In genomic region chr1:33181906-33182305, GRCh38 we compare ENCODE assay signal across 8 cellular contexts. TPM values are rescaled to one million over a fixed set of nuclear protein-coding genes. Genes with fewer than 3 reads are reported as not detected.
DNase-seq lines count a peak whose midpoint lies in the region; ATAC-seq and TF ChIP-seq lines count a peak whose summit lies in the region.

Gene TRIM62 (minus strand): TSS chr1:33182043. CDS start chr1:33181432, 611 bp downstream.

- in situ Hi-C loops in GM13976 (cut with MboI; ENCODE audit: low sequenced_read_pairs, unreplicated experiment), result no loop called here

- H3K27ac ChIP-seq in colonic mucosa, result peak within 1 kb of the TSS; percentile 63

- intact Hi-C loops in colonic mucosa (cut with DNase I), result no loop called here

- H3K4me1 ChIP-seq in colonic mucosa, result peaks cover 4% of the 10 kb centered on the region

- DNase-seq in GM13976 (ENCODE audit: low spot score), result peak; percentile 95
- peak; percentile 44 to 94 for DNase-seq in NCI-H446 (lab: John Stamatoyannopoulos, UW)
- peak; percentile 80 for DNase-seq in activated CD4-positive, alpha-beta T cell treated with anti-CD3 and anti-CD28 coated beads for 48 hours
- DNase-seq in colonic mucosa, result peak; percentile 89
- peak; percentile 86 for DNase-seq in left lobe of liver (ENCODE audit: low spot score)
- DNase-seq in stimulated activated CD4-positive, alpha-beta T cell treated with anti-CD3 and anti-CD28 coated beads, Interleukin-2, amount 100 ng/mL, for 24 hours, result peak; percentile 77 to 80

- ATAC-seq in HG03159 (IDR thresholded peaks at IDR 0.05; ENCODE audit: unreplicated experiment), result peak; percentile 60
- peak; percentile 96 for ATAC-seq in left lobe of liver
- ATAC-seq in GM18858 (IDR thresholded peaks at IDR 0.05; ENCODE audit: unreplicated experiment), result no peak

- no peaks in the 10 kb centered on the region for H3K36me3 ChIP-seq in colonic mucosa

- peak within 1 kb of the TSS; percentile 49 to 76 for H3K9ac ChIP-seq in colonic mucosa (ENCODE audit: low read depth in 2 of 2, low read length in 2 of 2)

- TF ChIP-seq CTCF in GM13976 (IDR thresholded peaks at IDR 0.05; ENCODE audit: borderline replicate concordance, control extremely low read depth, extremely low read depth, insufficient read depth, missing control alignments) (no peak), colonic mucosa (IDR thresholded peaks at IDR 0.05) (no peak)

- H3K4me3 ChIP-seq in colonic mucosa, result peak within 1 kb of the TSS; percentile 85

- no peaks in the 10 kb centered on the region for H3K27me3 ChIP-seq in colonic mucosa

- no peaks in the 10 kb centered on the region for H3K9me3 ChIP-seq in colonic mucosa

RNA-seq across cellular contexts. Expression of gene TRIM62, which starts in this region (rescaled TPM):
- total RNA-seq in colonic mucosa (1 to 10 TPM; 4.9 to 6.2 TPM), left lobe of liver (1.4 TPM)
